In genomic region chr3:73813978-73814292, GRCh38 we compare ENCODE assay signal across 20 cellular contexts.
"Had no signal": no experiment of that assay in that cellular context is flagged by ENCODE, and none has a peak within 500 bp of the region (broad histone marks: within the 10 kb centered on the region; RNA-seq: fewer than 3 reads in every experiment).

No MANE protein-coding gene starts in this region.

- H3K27me3 ChIP-seq: MG63 had no signal

- DNase-seq: IMR-90, Karpas-422, KG1, MG63, NCI-H1092, NCI-H1417 treated with DMSO at 0.1 percent for 48 hours, NCI-H187, NCI-H2029, NCI-H2081 treated with DMSO at 0.1 percent for 48 hours, NCI-H2171, NCI-H226, NCI-H446, NCI-H510A, NCI-H524 treated with DMSO at 0.1 percent for 48 hours, NCI-H774, RPMI8226, SHP77, SW 1271 had no signal

- H3K4me3 ChIP-seq: MG63 had no signal

- ATAC-seq: HepG2 had no signal

- H3K36me3 ChIP-seq: MG63 had no signal

- H3K9me3 ChIP-seq: MG63, SK-N-SH had no signal
